Comparison of ENCODE assay signal across 15 cellular contexts in the genomic region with DNA sequence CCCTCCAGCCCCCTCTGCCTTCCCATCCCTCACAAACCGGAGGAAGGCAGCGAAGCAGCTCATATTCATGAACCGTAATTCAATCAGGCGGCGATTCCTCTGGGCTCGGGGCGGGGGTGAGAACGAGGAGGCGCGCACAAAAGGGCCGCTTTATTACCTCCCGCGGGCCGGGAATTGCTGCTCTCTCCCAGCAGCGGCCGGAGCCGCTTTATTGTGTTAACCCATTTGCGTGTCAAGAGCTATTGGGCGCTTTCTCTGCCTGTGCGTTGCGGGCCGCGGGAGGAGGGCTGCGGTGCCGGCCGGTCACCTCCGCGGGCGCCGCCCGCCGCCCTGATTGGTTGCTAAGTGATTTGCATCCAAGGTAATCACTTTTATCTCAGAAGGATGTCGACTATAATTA. TPM values are rescaled to one million over a fixed set of nuclear protein-coding genes. Genes with fewer than 3 reads are reported as not detected.
DNase-seq lines count a peak whose midpoint lies in the region; ATAC-seq and TF ChIP-seq lines count a peak whose summit lies in the region.
"Had no signal": no experiment of that assay in that cellular context is flagged by ENCODE, and none has a peak within 500 bp of the region (broad histone marks: within the 10 kb centered on the region; RNA-seq: fewer than 3 reads in every experiment).

No MANE protein-coding gene starts in this region.

- H3K36me3 ChIP-seq in hepatocyte (replicated peaks; ENCODE audit: insufficient read depth, low read depth) = no peaks in the 10 kb centered on the region
- H3K36me3 ChIP-seq: upper lobe of left lung had no signal

- H3K27ac ChIP-seq in hepatocyte = no peak overlapping the region
- H3K27ac ChIP-seq: A549, SK-N-MC, upper lobe of left lung had no signal

- H4K20me1 ChIP-seq in hepatocyte (ENCODE audit: insufficient read depth, poor library complexity, severe bottlenecking) = peaks cover 2% of the 10 kb centered on the region

- peaks cover 15% of the 10 kb centered on the region for H3K27me3 ChIP-seq in hepatocyte

- no peaks in the 10 kb centered on the region for H3K9me3 ChIP-seq in hepatocyte (ENCODE audit: low read depth)
- H3K9me3 ChIP-seq: A549, upper lobe of left lung had no signal

- H3K4me1 ChIP-seq in hepatocyte (ENCODE audit: insufficient read depth) = peaks cover 27% of the 10 kb centered on the region

- H3K79me2 ChIP-seq in hepatocyte = peaks cover 6% of the 10 kb centered on the region

- ATAC-seq in HG03520 (IDR thresholded peaks at IDR 0.05; ENCODE audit: unreplicated experiment) = no peak
- ATAC-seq: activated T-cell treated with anti-CD3 and anti-CD28 coated beads, Interleukin-2, amount 50 U/mL, for 72 hours; natural killer cell treated with Interleukin-12 subunit alpha and Interleukin-12 subunit beta and Interleukin-15 and Interleukin-18, amount 100 ng/mL, for 72 hours had no signal

- no peak overlapping the region for H3K4me3 ChIP-seq in hepatocyte
- H3K4me3 ChIP-seq: A549, SK-N-MC, upper lobe of left lung had no signal

- H2AFZ ChIP-seq in hepatocyte = no peak overlapping the region

- CTCF ChIA-PET in GM10248 (lab: Yijun Ruan, JAX) = no interaction called here

- TF ChIP-seq CTCF in hepatocyte (IDR thresholded peaks at IDR 0.05; ENCODE audit: poor library complexity) (no peak), GM10248 (IDR thresholded peaks at IDR 0.05; ENCODE audit: control extremely low read depth, extremely low read depth, low read depth, missing control alignments) (no peak)

- POLR2A ChIA-PET in GM10248 (lab: Yijun Ruan, JAX) = no interaction called here

- no peaks in the 10 kb centered on the region for H3K9me2 ChIP-seq in hepatocyte (replicated peaks; ENCODE audit: insufficient read depth)

- peak; percentile 15 for DNase-seq in NCI-H510A treated with DMSO at 0.1 percent for 48 hours (lab: John Stamatoyannopoulos, UW)
- no peak for DNase-seq in NCI-H510A (lab: John Stamatoyannopoulos, UW)
- peak; percentile 75 to 95 for DNase-seq in NCI-H526 (lab: John Stamatoyannopoulos, UW)
- DNase-seq in hepatocyte (ENCODE audit: low spot score) = peak; percentile 48
- DNase-seq in retina = peak; percentile 89
- no peak for DNase-seq in DMS 273 (lab: John Stamatoyannopoulos, UW; ENCODE audit: unreplicated experiment)
- no peak for DNase-seq in GM10248 (ENCODE audit: extremely low spot score)
- DNase-seq: activated CD4-positive, alpha-beta T cell treated with anti-CD3 and anti-CD28 coated beads for 1 hour; activated T-cell treated with anti-CD3 and anti-CD28 coated beads, Interleukin-2, amount 50 U/mL, for 72 hours; NCI-H774; upper lobe of left lung had no signal

- WGBS in hepatocyte (ENCODE audit: low lambda C conversion rate, missing lambda C conversion rate) = 15% methylated on average over 32 of the region's 33 CpGs

- H3K4me2 ChIP-seq in hepatocyte = peak overlapping the region; percentile 56
- H3K4me2 ChIP-seq: A549 had no signal

RNA-seq across cellular contexts. Expression of a gene that starts 4.8 kb away (rescaled TPM):
- total RNA-seq in hepatocyte = 7.4 and 8.5 TPM in 2 replicates
- polyA plus RNA-seq in hepatocyte = 8.3 and 11.3 TPM in 2 replicates

Comparison
In these comparisons a context has a peak if more than half of its experiments do, and no peak if none do; other contexts are left out.
1. DNase-seq: peak in NCI-H510A treated with DMSO at 0.1 percent for 48 hours (single experiment), NCI-H526 (2 of 2), hepatocyte (single experiment) and retina (single experiment); none in NCI-H510A (single experiment), DMS 273 (single experiment) and GM10248 (single experiment).